Comparison of ENCODE assay signal across 32 cellular contexts in the genomic region with DNA sequence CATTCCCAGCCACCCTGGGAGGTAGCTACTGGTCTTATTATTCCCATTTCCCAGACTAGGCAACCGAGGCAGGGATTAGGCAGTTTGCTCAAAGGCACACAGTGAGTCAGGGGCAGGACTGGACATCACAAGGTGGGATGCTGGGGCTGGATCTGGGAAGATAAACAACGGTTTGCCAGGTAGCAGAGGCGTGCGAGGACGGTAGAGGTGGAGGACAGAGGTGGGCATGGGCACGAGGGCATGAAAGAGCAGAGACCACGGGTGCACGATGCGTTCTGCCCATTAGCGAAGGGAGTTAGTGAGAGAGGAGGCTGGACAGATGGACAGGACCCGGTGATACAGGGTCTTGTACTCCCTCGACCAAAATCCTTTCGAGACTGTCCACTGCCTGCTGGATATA.
"Had no signal": no experiment of that assay in that cellular context is flagged by ENCODE, and none has a peak within 500 bp of the region (broad histone marks: within the 10 kb centered on the region; RNA-seq: fewer than 3 reads in every experiment).

No MANE protein-coding gene starts in this region.

- H3K36me3 ChIP-seq: brain microvascular endothelial cell, colonic mucosa, esophagus squamous epithelium, gastroesophageal sphincter had no signal

- H3K9me3 Mint-ChIP-seq: activated CD4-positive, alpha-beta memory T cell treated with anti-CD3 and anti-CD28 coated beads, Interleukin-2, amount 10 ng/mL, durations not matched to agents 7 days and 5 days; activated CD4-positive, alpha-beta T cell treated with anti-CD3 and anti-CD28 coated beads, Interleukin-2, amount 10 ng/mL, durations not matched to agents 7 days and 5 days; activated naive CD4-positive, alpha-beta T cell treated with anti-CD3 and anti-CD28 coated beads, Interleukin-2, amount 10 ng/mL, durations not matched to agents 7 days and 5 days; activated T-cell treated with anti-CD3 and anti-CD28 coated beads, Interleukin-2, amount 50 U/mL, for 24 hours; activated T-cell treated with anti-CD3 and anti-CD28 coated beads, Interleukin-2, amount 50 U/mL, for 72 hours; T-helper 2 cell treated with Interferon-gamma antibody and Interleukin-4, amounts not matched to agents 5 μg/mL and 100 μg/mL, for 36 hours had no signal

- H3K9me3 ChIP-seq: colonic mucosa, esophagus squamous epithelium, gastroesophageal sphincter had no signal

- H3K27me3 ChIP-seq: colonic mucosa had no signal

- FAIRE-seq: astrocyte, bronchial epithelial cell, endometrium, endothelial cell of umbilical vein had no signal

- DNase-seq: activated CD4-positive, alpha-beta memory T cell treated with anti-CD3 and anti-CD28 coated beads, Interleukin-2, amount 10 ng/mL, durations not matched to agents 7 days and 5 days; activated CD4-positive, alpha-beta T cell treated with anti-CD3 and anti-CD28 coated beads for 36 hours; activated CD4-positive, alpha-beta T cell treated with anti-CD3 and anti-CD28 coated beads, Interleukin-2, amount 10 ng/mL, durations not matched to agents 7 days and 5 days; activated CD4-positive, alpha-beta T cell treated with anti-CD3 and anti-CD28 coated beads, Interleukin-2, amount 50 U/mL, for 4 hours; activated CD4-positive, CD25-positive, alpha-beta regulatory T cell; activated CD4-positive, CD25-positive, alpha-beta regulatory T cell treated with anti-CD3 and anti-CD28 coated beads, Interleukin-2, amount 50 U/mL, for 72 hours; activated CD8-positive, alpha-beta memory T cell treated with anti-CD3 and anti-CD28 coated beads, Interleukin-2, amount 50 U/mL, for 48 hours; activated gamma-delta T cell; activated naive CD4-positive, alpha-beta T cell; activated naive CD4-positive, alpha-beta T cell treated with anti-CD3 and anti-CD28 coated beads, Interleukin-2, amount 10 ng/mL, durations not matched to agents 7 days and 5 days; activated T-cell treated with anti-CD3 and anti-CD28 coated beads for 4 hours; activated T-cell treated with anti-CD3 and anti-CD28 coated beads, Interleukin-2, amount 50 U/mL, for 24 hours; activated T-cell treated with anti-CD3 and anti-CD28 coated beads, Interleukin-2, amount 50 U/mL, for 72 hours; amniotic stem cell; anterior cingulate cortex; brain microvascular endothelial cell; colonic mucosa; effector CD8-positive, alpha-beta T cell; esophagus squamous epithelium; foreskin melanocyte; head of caudate nucleus; T-helper 1 cell; T-helper 17 cell; T1000 had no signal

- H3K27ac Mint-ChIP-seq: activated CD4-positive, alpha-beta memory T cell treated with anti-CD3 and anti-CD28 coated beads, Interleukin-2, amount 10 ng/mL, durations not matched to agents 7 days and 5 days; activated CD4-positive, alpha-beta T cell treated with anti-CD3 and anti-CD28 coated beads for 36 hours; activated CD4-positive, alpha-beta T cell treated with anti-CD3 and anti-CD28 coated beads, Interleukin-2, amount 10 ng/mL, durations not matched to agents 7 days and 5 days; activated naive CD4-positive, alpha-beta T cell treated with anti-CD3 and anti-CD28 coated beads, Interleukin-2, amount 10 ng/mL, durations not matched to agents 7 days and 5 days; activated naive CD8-positive, alpha-beta T cell; activated T-cell treated with anti-CD3 and anti-CD28 coated beads, Interleukin-2, amount 50 U/mL, for 24 hours; activated T-cell treated with anti-CD3 and anti-CD28 coated beads, Interleukin-2, amount 50 U/mL, for 72 hours; T-helper 17 cell; T-helper 2 cell treated with Interferon-gamma antibody and Interleukin-4, amounts not matched to agents 5 μg/mL and 100 μg/mL, for 36 hours had no signal

- H3K4me3 ChIP-seq: colonic mucosa, esophagus squamous epithelium, gastroesophageal sphincter had no signal

- H3K36me3 Mint-ChIP-seq: activated naive CD4-positive, alpha-beta T cell treated with anti-CD3 and anti-CD28 coated beads, Interleukin-2, amount 10 ng/mL, durations not matched to agents 7 days and 5 days; activated naive CD8-positive, alpha-beta T cell had no signal

- ATAC-seq: activated CD4-positive, alpha-beta T cell treated with anti-CD3 and anti-CD28 coated beads for 36 hours; activated T-cell treated with anti-CD3 and anti-CD28 coated beads, Interleukin-2, amount 50 U/mL, for 72 hours; gastroesophageal sphincter; T-helper 17 cell had no signal

- H3K27ac ChIP-seq: brain microvascular endothelial cell, colonic mucosa, epithelial cell of prostate, esophagus squamous epithelium, gastroesophageal sphincter had no signal

- H3K4me1 ChIP-seq: colonic mucosa, esophagus squamous epithelium, gastroesophageal sphincter had no signal

- H3K4me1 Mint-ChIP-seq: activated CD4-positive, alpha-beta memory T cell treated with anti-CD3 and anti-CD28 coated beads, Interleukin-2, amount 10 ng/mL, durations not matched to agents 7 days and 5 days; activated CD4-positive, alpha-beta T cell treated with anti-CD3 and anti-CD28 coated beads for 36 hours; activated CD4-positive, alpha-beta T cell treated with anti-CD3 and anti-CD28 coated beads, Interleukin-2, amount 10 ng/mL, durations not matched to agents 7 days and 5 days; activated naive CD4-positive, alpha-beta T cell treated with anti-CD3 and anti-CD28 coated beads, Interleukin-2, amount 10 ng/mL, durations not matched to agents 7 days and 5 days; T-helper 17 cell had no signal

- H3K4me3 Mint-ChIP-seq: activated CD4-positive, alpha-beta memory T cell treated with anti-CD3 and anti-CD28 coated beads, Interleukin-2, amount 10 ng/mL, durations not matched to agents 7 days and 5 days; activated CD4-positive, alpha-beta T cell treated with anti-CD3 and anti-CD28 coated beads for 36 hours; activated CD4-positive, alpha-beta T cell treated with anti-CD3 and anti-CD28 coated beads, Interleukin-2, amount 10 ng/mL, durations not matched to agents 7 days and 5 days; activated naive CD4-positive, alpha-beta T cell treated with anti-CD3 and anti-CD28 coated beads, Interleukin-2, amount 10 ng/mL, durations not matched to agents 7 days and 5 days; activated naive CD8-positive, alpha-beta T cell; activated T-cell treated with anti-CD3 and anti-CD28 coated beads, Interleukin-2, amount 50 U/mL, for 24 hours; activated T-cell treated with anti-CD3 and anti-CD28 coated beads, Interleukin-2, amount 50 U/mL, for 72 hours; T-helper 17 cell; T-helper 2 cell treated with Interferon-gamma antibody and Interleukin-4, amounts not matched to agents 5 μg/mL and 100 μg/mL, for 36 hours had no signal

- H3K27me3 Mint-ChIP-seq: activated CD4-positive, alpha-beta memory T cell treated with anti-CD3 and anti-CD28 coated beads, Interleukin-2, amount 10 ng/mL, durations not matched to agents 7 days and 5 days; activated CD4-positive, alpha-beta T cell treated with anti-CD3 and anti-CD28 coated beads for 36 hours; activated CD4-positive, alpha-beta T cell treated with anti-CD3 and anti-CD28 coated beads, Interleukin-2, amount 10 ng/mL, durations not matched to agents 7 days and 5 days; activated naive CD8-positive, alpha-beta T cell; activated T-cell treated with anti-CD3 and anti-CD28 coated beads, Interleukin-2, amount 50 U/mL, for 24 hours had no signal
